Comparison of ENCODE assay signal across 1 cellular context in genomic region chr16:77236063-77236511, GRCh38.
TF ChIP-seq lines count a peak whose summit lies in the region.

No MANE protein-coding gene starts in this region.

TF ChIP-seq in K562, 482 proteins besides CTCF, POLR2A, EP300 and RAD21 (continued from another document and continues in another):
- TF ChIP-seq BCLAF1 (IDR thresholded peaks at IDR 0.05; ENCODE audit: borderline replicate concordance in 1 of 2, control insufficient read depth in 1 of 2, low read depth in 2 of 2, low read length in 1 of 2) (no peak), HDAC2 (IDR thresholded peaks at IDR 0.05) (no peak), MCM3 (IDR thresholded peaks at IDR 0.05) (no peak), ZBTB1 (CRISPR knock-in tag; IDR thresholded peaks at IDR 0.05; ENCODE audit: borderline replicate concordance, low read depth) (no peak), ZFP30 (CRISPR knock-in tag; IDR thresholded peaks at IDR 0.05; ENCODE audit: borderline replicate concordance) (no peak), ZNF445 (CRISPR knock-in tag; IDR thresholded peaks at IDR 0.05; ENCODE audit: low read depth) (no peak), FOXJ2 (tag; IDR thresholded peaks at IDR 0.05) (no peak), NEUROD1 (IDR thresholded peaks at IDR 0.05; ENCODE audit: borderline replicate concordance, low read depth, low read length, partially characterized antibody) (no peak), PTBP1 (IDR thresholded peaks at IDR 0.05; ENCODE audit: low read depth, low read length) (no peak), GABPB1 (CRISPR knock-in tag; IDR thresholded peaks at IDR 0.05) (no peak), YY1 (IDR thresholded peaks at IDR 0.05; ENCODE audit: borderline replicate concordance in 1 of 3, control insufficient read depth in 1 of 3, extremely low read depth in 1 of 3, insufficient read depth in 3 of 3, insufficient read length in 1 of 3, insufficient replicate concordance in 2 of 3, low read depth in 1 of 3, low read length in 2 of 3) (peak in 1 of 3 experiments; percentile 49), ZNF507 (tag; conservative IDR thresholded peaks at IDR 0.05) (no peak), BRF2 (IDR thresholded peaks at IDR 0.05; ENCODE audit: borderline replicate concordance, insufficient read depth, insufficient read length) (no peak), KHSRP (IDR thresholded peaks at IDR 0.05) (no peak), JUN (IDR thresholded peaks at IDR 0.05; ENCODE audit: borderline replicate concordance, low read depth, low read length) (peak; percentile 43; the same call in 1 of the 2 replicates), JUN (CRISPR knock-in tag; IDR thresholded peaks at IDR 0.05; ENCODE audit: borderline replicate concordance) (no peak), HOMEZ (CRISPR knock-in tag; IDR thresholded peaks at IDR 0.05) (no peak), ATF2 (CRISPR knock-in tag; IDR thresholded peaks at IDR 0.05) (no peak), ATF1 (CRISPR knock-in tag; IDR thresholded peaks at IDR 0.05) (peak; percentile 42; the same call in 1 of the 2 replicates), ATF1 (tag; IDR thresholded peaks at IDR 0.05) (peak; percentile 81), SFPQ (IDR thresholded peaks at IDR 0.05; ENCODE audit: low read depth, low read length) (no peak), THRB (CRISPR knock-in tag; conservative IDR thresholded peaks at IDR 0.05) (no peak), ZBTB49 (CRISPR knock-in tag; IDR thresholded peaks at IDR 0.05; ENCODE audit: borderline replicate concordance) (no peak), TCF7 (IDR thresholded peaks at IDR 0.05; ENCODE audit: borderline replicate concordance) (no peak), ZHX1 (conservative IDR thresholded peaks at IDR 0.05; ENCODE audit: low read length) (0 out of 2 replicates have a peak, but pooled peaks have one; percentile 51), KLF16 (IDR thresholded peaks at IDR 0.05) (peak; percentile 39; the same call in 1 of the 2 replicates), ELK1 (CRISPR knock-in tag; IDR thresholded peaks at IDR 0.05) (no peak), FOXP1 (CRISPR knock-in tag; IDR thresholded peaks at IDR 0.05) (no peak), HDAC6 (IDR thresholded peaks at IDR 0.05; ENCODE audit: low read depth, low read length) (no peak), MXI1 (IDR thresholded peaks at IDR 0.05; ENCODE audit: low read depth, low read length) (no peak), POLR3A (IDR thresholded peaks at IDR 0.05; ENCODE audit: borderline replicate concordance, extremely low read depth, insufficient read depth, insufficient read length) (no peak), MAX (CRISPR knock-in tag; IDR thresholded peaks at IDR 0.05) (no peak), MYNN (IDR thresholded peaks at IDR 0.05) (0 out of 2 replicates have a peak, but pooled peaks have one; percentile 31), MYNN (CRISPR knock-in tag; IDR thresholded peaks at IDR 0.05) (no peak), PHB2 (IDR thresholded peaks at IDR 0.05; ENCODE audit: low read depth) (no peak), ZNF561 (CRISPR knock-in tag; conservative IDR thresholded peaks at IDR 0.05) (no peak), ETS2 (tag; IDR thresholded peaks at IDR 0.05; ENCODE audit: borderline replicate concordance, poor library complexity, severe bottlenecking) (no peak), ZZZ3 (IDR thresholded peaks at IDR 0.05) (no peak), TARDBP (IDR thresholded peaks at IDR 0.05) (no peak), RNF2 (IDR thresholded peaks at IDR 0.05) (no peak), SMAD4 (CRISPR knock-in tag; conservative IDR thresholded peaks at IDR 0.05) (peak; percentile 61; the same call in 1 of the 2 replicates), ZNF134 (CRISPR knock-in tag; conservative IDR thresholded peaks at IDR 0.05) (no peak), XRCC5 (IDR thresholded peaks at IDR 0.05; ENCODE audit: low read depth, low read length) (peak; percentile 88), ZNF778 (CRISPR knock-in tag; IDR thresholded peaks at IDR 0.05) (no peak), MAFF (IDR thresholded peaks at IDR 0.05; ENCODE audit: low read length) (no peak), ZNF644 (tag; IDR thresholded peaks at IDR 0.05; ENCODE audit: low read depth) (no peak), MLLT1 (IDR thresholded peaks at IDR 0.05) (0 out of 4 replicates have a peak, but pooled peaks of 1 of the 2 experiments have one; percentile 42)
